Comparison of ENCODE assay signal across 24 cellular contexts in the genomic region with DNA sequence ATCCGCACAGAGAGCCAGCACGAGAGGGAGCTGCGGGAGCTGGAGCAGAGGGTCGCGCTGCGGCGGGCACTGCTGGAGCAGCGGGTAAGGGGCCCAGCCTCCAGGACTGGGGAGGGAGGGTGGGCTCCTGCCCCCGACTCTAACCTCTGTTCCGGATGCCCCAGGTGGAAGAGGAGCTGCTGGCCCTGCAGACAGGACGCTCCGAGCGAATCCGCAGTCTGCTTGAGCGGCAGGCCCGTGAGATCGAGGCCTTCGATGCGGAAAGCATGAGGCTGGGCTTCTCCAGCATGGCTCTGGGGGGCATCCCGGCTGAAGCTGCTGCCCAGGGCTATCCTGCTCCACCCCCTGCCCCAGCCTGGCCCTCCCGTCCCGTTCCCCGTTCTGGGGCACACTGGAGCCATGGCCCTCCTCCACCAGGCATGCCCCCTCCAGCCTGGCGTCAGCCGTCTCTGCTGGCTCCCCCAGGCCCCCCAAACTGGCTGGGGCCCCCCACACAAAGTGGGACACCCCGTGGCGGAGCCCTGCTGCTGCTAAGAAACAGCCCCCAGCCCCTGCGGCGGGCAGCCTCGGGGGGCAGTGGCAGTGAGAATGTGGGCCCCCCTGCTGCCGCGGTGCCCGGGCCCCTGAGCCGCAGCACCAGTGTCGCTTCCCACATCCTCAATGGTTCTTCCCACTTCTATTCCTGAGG. TPM values are rescaled to one million over a fixed set of nuclear protein-coding genes. Genes with fewer than 3 reads are reported as not detected.
DNase-seq lines count a peak whose midpoint lies in the region; ATAC-seq, FAIRE-seq and TF ChIP-seq lines count a peak whose summit lies in the region.
"Had no signal": no experiment of that assay in that cellular context is flagged by ENCODE, and none has a peak within 500 bp of the region (broad histone marks: within the 10 kb centered on the region; RNA-seq: fewer than 3 reads in every experiment).

No MANE protein-coding gene starts in this region.

- peaks cover 14% of the 10 kb centered on the region for H3K4me1 Mint-ChIP-seq in chondrocyte (ENCODE audit: low read depth)

- intact Hi-C loops in lower lobe of right lung (cut with DNase I) (no loop called here), upper lobe of right lung (cut with DNase I) (loop anchor here (10.0 kb wide), 1 partner anchor 66 kb away; a partner anchor contains a TSS)

- H3K27ac ChIP-seq in RWPE1 (peak overlapping the region; percentile 97), lower lobe of right lung (peak overlapping the region; percentile 41), upper lobe of right lung (peak overlapping the region; percentile 30)
- H3K27ac ChIP-seq: BLaER1 treated with 17β-estradiol and CSF1 and Interleukin-3, amounts not matched to agents 10 nM and 100 nM; GM23248; KMS-11 had no signal

- H3K36me3 Mint-ChIP-seq in chondrocyte (ENCODE audit: low read depth), result peaks cover 29% of the 10 kb centered on the region

- no peak for DNase-seq in RWPE1 (ENCODE audit: low spot score)
- DNase-seq in chondrocyte (ENCODE audit: low spot score), result peak; percentile 83
- no peak for DNase-seq in lower lobe of right lung
- DNase-seq in upper lobe of right lung, result no peak
- no peak for DNase-seq in SIG-M5 (lab: John Stamatoyannopoulos, UW)
- DNase-seq in D721Med (ENCODE audit: insufficient read length, low spot score), result no peak
- no peak for DNase-seq in NCI-H1694 treated with DMSO at 0.1 percent for 48 hours (lab: John Stamatoyannopoulos, UW)
- DNase-seq: Caco-2; CD4-positive, alpha-beta memory T cell; DND-41; GM23248; H9; NCI-H1092 treated with DMSO at 0.1 percent for 48 hours; NCI-H146; NCI-H2029 treated with DMSO at 0.1 percent for 48 hours; NCI-H226; NCI-H510A treated with DMSO at 0.1 percent for 48 hours; NCI-H748 treated with DMSO at 0.1 percent for 48 hours; NK-92 treated with Interleukin-12 subunit alpha and Interleukin-12 subunit beta, amount 100 ng/mL, for 24 hours; SW 1271 had no signal

- ATAC-seq in lower lobe of right lung (no peak), upper lobe of right lung (no peak)
- ATAC-seq: GM12878, Panc1 had no signal

- no peak for FAIRE-seq in D721Med (lab: Jason Lieb, UNC)
- FAIRE-seq: GM12878 had no signal

- no peaks in the 10 kb centered on the region for H3K9me3 ChIP-seq in lower lobe of right lung
- no peaks in the 10 kb centered on the region for H3K9me3 ChIP-seq in upper lobe of right lung
- H3K9me3 ChIP-seq: BLaER1 treated with 17β-estradiol and CSF1 and Interleukin-3, amounts not matched to agents 10 nM and 100 nM; Caco-2 had no signal

- H3K36me3 ChIP-seq in lower lobe of right lung, result peaks cover 79% of the 10 kb centered on the region
- peaks cover 67% of the 10 kb centered on the region for H3K36me3 ChIP-seq in upper lobe of right lung

- TF ChIP-seq CTCF in RWPE1 (conservative IDR thresholded peaks at IDR 0.05; ENCODE audit: low read depth), result no peak
- no peak for TF ChIP-seq CTCF in chondrocyte (IDR thresholded peaks at IDR 0.05)
- no peak for TF ChIP-seq CTCF in lower lobe of right lung (IDR thresholded peaks at IDR 0.05)
- no peak for TF ChIP-seq CTCF in upper lobe of right lung (IDR thresholded peaks at IDR 0.05)
- TF ChIP-seq CTCF in D721Med (IDR thresholded peaks at IDR 0.05; ENCODE audit: insufficient read depth, missing control alignments), result no peak

- H3K27me3 ChIP-seq in lower lobe of right lung (ENCODE audit: low read depth) (no peaks in the 10 kb centered on the region), upper lobe of right lung (no peaks in the 10 kb centered on the region)
- H3K27me3 ChIP-seq: BLaER1 treated with 17β-estradiol and CSF1 and Interleukin-3, amounts not matched to agents 10 nM and 100 nM had no signal

- H3K27ac Mint-ChIP-seq in chondrocyte (ENCODE audit: unreplicated experiment), result no peak overlapping the region
- H3K27ac Mint-ChIP-seq: H9 had no signal

- H3K27me3 Mint-ChIP-seq in chondrocyte (ENCODE audit: low read depth), result no peaks in the 10 kb centered on the region
- H3K27me3 Mint-ChIP-seq: CD4-positive, alpha-beta memory T cell had no signal

- H3K4me1 ChIP-seq in lower lobe of right lung (peaks cover 55% of the 10 kb centered on the region), upper lobe of right lung (peaks cover 20% of the 10 kb centered on the region)

- POLR2A ChIA-PET in RWPE1 (lab: Yijun Ruan, JAX; ENCODE audit: low non-redundant PET), result no interaction called here

- no peak overlapping the region for H3K4me3 ChIP-seq in lower lobe of right lung
- no peak overlapping the region for H3K4me3 ChIP-seq in upper lobe of right lung
- H3K4me3 ChIP-seq: BLaER1 treated with 17β-estradiol and CSF1 and Interleukin-3, amounts not matched to agents 10 nM and 100 nM; GM12878; GM23248 had no signal

- CTCF ChIA-PET in RWPE1 (lab: Yijun Ruan, JAX), result no interaction called here

- no peak overlapping the region for H3K4me3 Mint-ChIP-seq in chondrocyte (ENCODE audit: unreplicated experiment)
- H3K4me3 Mint-ChIP-seq: H9 had no signal

- H3K9me3 Mint-ChIP-seq in chondrocyte (ENCODE audit: low read depth), result no peaks in the 10 kb centered on the region
- H3K9me3 Mint-ChIP-seq: H9 had no signal

RNA-seq across cellular contexts. Expression of a gene that starts 4.4 kb away (rescaled TPM):
- total RNA-seq in chondrocyte, result 8.4 to 14.0 TPM (median 9.9 TPM) in 3 replicates
- total RNA-seq in lower lobe of right lung, result 22.1 TPM
- total RNA-seq in upper lobe of right lung, result 20.3 TPM

RNA-seq across cellular contexts. Expression of a gene that starts 5.0 kb away (rescaled TPM):
- total RNA-seq in chondrocyte (57.1 to 68.5 TPM (median 64.6 TPM) in 3 replicates), lower lobe of right lung (58.4 TPM), upper lobe of right lung (65.3 TPM)

RNA-seq across cellular contexts. Expression of a gene that starts 17.4 kb away (rescaled TPM):
- 50.0 to 56.6 TPM (median 50.1 TPM) in 3 replicates for total RNA-seq in chondrocyte
- total RNA-seq in lower lobe of right lung, result 66.2 TPM
- total RNA-seq in upper lobe of right lung, result 75.4 TPM

RNA-seq across cellular contexts. Expression of a gene that starts 19.8 kb away (rescaled TPM):
- total RNA-seq in chondrocyte, result 0.15 to 0.29 TPM in 2 of 3 replicates, not detected in the other
- total RNA-seq in lower lobe of right lung, result 6.4 TPM
- 2.6 TPM for total RNA-seq in upper lobe of right lung
- total RNA-seq: GM23248 had no signal

RNA-seq across cellular contexts. Expression of a gene that starts 29.1 kb away (rescaled TPM):
- 111 to 122 TPM (median 120 TPM) in 3 replicates for total RNA-seq in chondrocyte
- 148 TPM for total RNA-seq in lower lobe of right lung
- total RNA-seq in upper lobe of right lung, result 133 TPM

Comparison
In these comparisons a context has a peak if more than half of its experiments do, and no peak if none do; other contexts are left out.
1. H3K27ac ChIP-seq: peak in every context shown above with its lines; median percentile 97 in RWPE1; 41 in lower lobe of right lung; 30 in upper lobe of right lung.